ENCODE assay signal across 7 cellular contexts in genomic region chr5:74869414-74869813, GRCh38. TPM values are rescaled to one million over a fixed set of nuclear protein-coding genes. Genes with fewer than 3 reads are reported as not detected.
DNase-seq lines count a peak whose midpoint lies in the region; ATAC-seq, FAIRE-seq and TF ChIP-seq lines count a peak whose summit lies in the region.
"Not testable (repeated sequence)": the region's sequence is repeated elsewhere in the genome, so short reads cannot be mapped to it uniquely, and the experiment has no call there.

No MANE protein-coding gene starts in this region.

- H2BK120ac ChIP-seq in trophoblast cell (ENCODE audit: insufficient read depth, low read length, poor library complexity), result peak overlapping the region; percentile 99

- H3K9me3 Mint-ChIP-seq in GM23338, natural killer cell: not testable (repeated sequence)

- H3K79me1 ChIP-seq in trophoblast cell (ENCODE audit: low read length), result peaks cover 38% of the 10 kb centered on the region

- peaks cover 13% of the 10 kb centered on the region for H3K79me2 ChIP-seq in GM23338 (replicated peaks; ENCODE audit: insufficient read depth)
- peaks cover 12% of the 10 kb centered on the region for H3K79me2 ChIP-seq in Loucy (ENCODE audit: insufficient read depth, low read length)
- H3K79me2 ChIP-seq in GM12878 (ENCODE audit: control insufficient read depth, insufficient read depth, low read length), result not testable (repeated sequence)
- H3K79me2 ChIP-seq in trophoblast cell (ENCODE audit: control insufficient read depth, insufficient read depth, low read length, poor library complexity), result peaks cover 16% of the 10 kb centered on the region

- H4K91ac ChIP-seq in trophoblast cell (ENCODE audit: low read depth, low read length), result peak overlapping the region; percentile 94

- CTCF ChIA-PET in GM12878 (lab: Yijun Ruan, JAX), result not testable (repeated sequence)

- peaks cover 19% of the 10 kb centered on the region for H3K36me3 Mint-ChIP-seq in GM23338 (ENCODE audit: low read depth)
- not testable (repeated sequence) for H3K36me3 Mint-ChIP-seq in T-helper 17 cell (ENCODE audit: low read depth); natural killer cell

- H3K9me2 ChIP-seq in GM23338 (ENCODE audit: insufficient read depth); Loucy (replicated peaks; ENCODE audit: low read depth, low read length): not testable (repeated sequence)

- H3K4me1 Mint-ChIP-seq in GM23338, result peaks cover 35% of the 10 kb centered on the region
- H3K4me1 Mint-ChIP-seq in T-helper 17 cell, result peaks cover 13% of the 10 kb centered on the region
- H3K4me1 Mint-ChIP-seq in natural killer cell, result peaks cover 17 to 19% of the 10 kb centered on the region in 2 donors

- not testable (repeated sequence) for H4K12ac ChIP-seq in trophoblast cell (ENCODE audit: low read depth, low read length)

- H2AFZ ChIP-seq in GM23338; Loucy (ENCODE audit: low read length); GM12878 (ENCODE audit: control insufficient read depth, low read depth, low read length); trophoblast cell (ENCODE audit: insufficient read depth, low read length, poor library complexity): not testable (repeated sequence)

- not testable (repeated sequence) for DNase-seq in GM23338 (ENCODE audit: low spot score); T-helper 17 cell; GM12878 (ENCODE audit: low read depth, low spot score); natural killer cell; trophoblast cell
- peak in 1 of 2 donors; percentile 70 for DNase-seq in foreskin keratinocyte

- not testable (repeated sequence) for TF ChIP-seq CTCF in GM23338 (conservative IDR thresholded peaks at IDR 0.05; ENCODE audit: low read depth in 2 of 2); Loucy (conservative IDR thresholded peaks at IDR 0.05; ENCODE audit: low read length); GM12878 (IDR thresholded peaks at IDR 0.05 in 2 of 3, conservative IDR thresholded peaks at IDR 0.05 in 1 of 3; ENCODE audit: control insufficient read depth in 2 of 3, extremely low read depth in 1 of 3, insufficient read depth in 1 of 3, low read depth in 3 of 3, low read length in 3 of 3); foreskin keratinocyte (conservative IDR thresholded peaks at IDR 0.05); natural killer cell (IDR thresholded peaks at IDR 0.05)

- POLR2A ChIA-PET in GM12878 (lab: Charles Lee), result not testable (repeated sequence)

- H3K4me2 ChIP-seq in GM23338; GM12878 (ENCODE audit: control insufficient read depth, insufficient read depth); trophoblast cell (ENCODE audit: low read length): not testable (repeated sequence)
- H3K4me2 ChIP-seq in Loucy (ENCODE audit: low read depth, low read length, poor library complexity, severe bottlenecking), result peak overlapping the region; percentile 61

- intact Hi-C loops in GM12878 (cut with micrococcal nuclease; ENCODE audit: unreplicated experiment); natural killer cell (cut with micrococcal nuclease): not testable (repeated sequence)

- H3F3A ChIP-seq in GM23338 (replicated peaks; ENCODE audit: low read depth); Loucy (ENCODE audit: low read depth): not testable (repeated sequence)

- TF ChIP-seq POLR2A in GM12878 (IDR thresholded peaks at IDR 0.05; ENCODE audit: low read depth, low read length), result not testable (repeated sequence)

- peak overlapping the region; percentile 67 for H3K9ac ChIP-seq in Loucy (ENCODE audit: low read depth, low read length, poor library complexity, severe bottlenecking)
- not testable (repeated sequence) for H3K9ac ChIP-seq in GM12878 (ENCODE audit: control insufficient read depth, insufficient read depth, low read length); trophoblast cell (ENCODE audit: low read length)

- not testable (repeated sequence) for TF ChIP-seq EP300 in GM12878 (IDR thresholded peaks at IDR 0.05; ENCODE audit: borderline replicate concordance in 1 of 2, control insufficient read depth in 1 of 2, low read depth in 2 of 2, low read length in 2 of 2)

- peak overlapping the region; percentile 96 for H2BK12ac ChIP-seq in trophoblast cell (ENCODE audit: low read length)

- H3K9me3 ChIP-seq in Loucy (ENCODE audit: insufficient read depth, low read depth, low read length); T-helper 17 cell (ENCODE audit: control insufficient read depth, low read length, poor library complexity, severe bottlenecking); GM12878 (replicated peaks; ENCODE audit: control insufficient read depth, insufficient read depth, low read length); trophoblast cell (ENCODE audit: insufficient read depth, low read depth, low read length): not testable (repeated sequence)

- H3K36me3 ChIP-seq in GM23338 (ENCODE audit: insufficient read depth); Loucy (ENCODE audit: insufficient read depth, low read length); GM12878 (ENCODE audit: control insufficient read depth in 2 of 2, insufficient read depth in 2 of 2, low read length in 1 of 2); trophoblast cell (ENCODE audit: control insufficient read depth in 1 of 2, insufficient read depth in 2 of 2, low read length in 2 of 2): not testable (repeated sequence)

- FAIRE-seq in GM12878 (lab: Jason Lieb, UNC), result not testable (repeated sequence)

- H2AK5ac ChIP-seq in trophoblast cell (ENCODE audit: low read length), result peak overlapping the region; percentile 86

- H3K4me3 Mint-ChIP-seq in GM23338, result not testable (repeated sequence)
- H3K4me3 Mint-ChIP-seq in T-helper 17 cell (peak overlapping the region; percentile 33), natural killer cell (peak overlapping the region; percentile 6)

- RAD21 ChIA-PET in GM12878 (lab: Charles Lee; ENCODE audit: unreplicated experiment), result not testable (repeated sequence)

- not testable (repeated sequence) for H3K27me3 Mint-ChIP-seq in GM23338 (ENCODE audit: insufficient read depth, low read depth, poor library complexity); T-helper 17 cell; natural killer cell (ENCODE audit: low read depth in 2 of 2)

- not testable (repeated sequence) for ATAC-seq in GM23338, T-helper 17 cell, foreskin keratinocyte, natural killer cell
- ATAC-seq in GM12878, result peak; percentile 11; the same call in 2 of the 3 replicates

- peak overlapping the region; percentile 76 for H3K18ac ChIP-seq in trophoblast cell (ENCODE audit: low read length)

- H3K4ac ChIP-seq in trophoblast cell (ENCODE audit: low read depth, low read length), result peak overlapping the region; percentile 74

- H2BK5ac ChIP-seq in trophoblast cell (ENCODE audit: low read depth, low read length, poor library complexity), result peak overlapping the region; percentile 94

- peak overlapping the region; percentile 85 for H3K27ac Mint-ChIP-seq in GM23338
- H3K27ac Mint-ChIP-seq in T-helper 17 cell, natural killer cell: not testable (repeated sequence)

- H3K14ac ChIP-seq in trophoblast cell (ENCODE audit: low read length), result peak overlapping the region; percentile 86

- in situ Hi-C loops in GM12878 (cut with MboI), result not testable (repeated sequence)

- WGBS in GM12878 (ENCODE audit: insufficient coverage, insufficient replicate concordance, low lambda C conversion rate, missing lambda C conversion rate), result 41% methylated on average over 10 of the region's 10 CpGs
- no CpG with 5 or more reads among the region's 10 CpGs for WGBS in trophoblast cell (ENCODE audit: extremely low coverage, insufficient coverage, insufficient read length)

- peak overlapping the region; percentile 80 for H4K8ac ChIP-seq in trophoblast cell (ENCODE audit: low read depth, low read length)

- SMC1A ChIA-PET in GM12878 (lab: Charles Lee; ENCODE audit: uncharacterized antibody, unreplicated experiment), result not testable (repeated sequence)

- H3K4me1 ChIP-seq in GM23338 (ENCODE audit: insufficient read depth) (peaks cover 24% of the 10 kb centered on the region), Loucy (ENCODE audit: insufficient read depth, low read length, poor library complexity, severe bottlenecking) (peaks cover 31% of the 10 kb centered on the region), foreskin keratinocyte (peaks cover 33% of the 10 kb centered on the region)
- not testable (repeated sequence) for H3K4me1 ChIP-seq in GM12878 (ENCODE audit: control insufficient read depth, insufficient read depth, low read length); trophoblast cell (ENCODE audit: control insufficient read depth in 1 of 2, insufficient read depth in 2 of 2, low read length in 2 of 2)

- not testable (repeated sequence) for BruUV-seq in GM12878 (replicated peaks; lab: Mats Ljungman, UMichigan)

- H3K4me3 ChIP-seq in GM23338; GM12878; trophoblast cell (ENCODE audit: low read depth, low read length): not testable (repeated sequence)
- H3K4me3 ChIP-seq in Loucy (ENCODE audit: low read length, poor library complexity, severe bottlenecking), result peak overlapping the region; percentile 57

- not testable (repeated sequence) for H4K20me1 ChIP-seq in GM23338 (replicated peaks; ENCODE audit: insufficient read depth); Loucy (ENCODE audit: insufficient read depth, low read length, poor library complexity, severe bottlenecking); GM12878 (ENCODE audit: control insufficient read depth, insufficient read depth)

- not testable (repeated sequence) for H3K23ac ChIP-seq in trophoblast cell (ENCODE audit: low read length)

- not testable (repeated sequence) for TF ChIP-seq RAD21 in GM12878 (IDR thresholded peaks at IDR 0.05; ENCODE audit: insufficient read depth, low read depth, low read length)

- H3K27ac ChIP-seq in GM23338 (ENCODE audit: low read depth) (0 out of 2 replicates have a peak overlapping the region, but pooled peaks have one; percentile 1), foreskin keratinocyte (peak overlapping the region; percentile 73), trophoblast cell (ENCODE audit: low read depth, low read length) (peak overlapping the region; percentile 64)
- not testable (repeated sequence) for H3K27ac ChIP-seq in GM12878 (ENCODE audit: control insufficient read depth, insufficient read depth)

- H3K27me3 ChIP-seq in GM23338 (ENCODE audit: insufficient read depth); Loucy (ENCODE audit: insufficient read depth, low read length, poor library complexity, severe bottlenecking); GM12878 (replicated peaks in 1 of 2; ENCODE audit: control insufficient read depth in 2 of 2, insufficient read depth in 2 of 2, low read length in 1 of 2); foreskin keratinocyte; trophoblast cell (ENCODE audit: insufficient read depth, low read length): not testable (repeated sequence)

RNA-seq across cellular contexts. Expression of gene FAM169A, which starts 3.2 kb away (rescaled TPM):
- 78.7 and 97.7 TPM in 2 replicates for total RNA-seq in GM23338 (2014; rRNA removed; shearing (Covaris generic))
- 12.2 and 16.9 TPM in 2 replicates for polyA plus RNA-seq in GM23338 (2016; fragmentation: Nextera tagmentation; extraction: Ambion mirVana)
- 10 to 100 TPM in 1 of 2 donors, 1 to 10 TPM in 1; 9.2 to 16.1 TPM for total RNA-seq in T-helper 17 cell
- total RNA-seq in GM12878 (2013; cell fraction: nucleolus; rRNA removed), result 1.3 and 2.4 TPM in 2 replicates
- 4.9 and 6.5 TPM in 2 replicates for total RNA-seq in GM12878 (2014; rRNA removed)
- total RNA-seq in GM12878 (2014; rRNA removed; fragmentation: Illumina TruSeq; extraction: Trizol), result 4.7 and 5.2 TPM in 2 replicates
- total RNA-seq in GM12878 (2021), result 4.1 and 4.5 TPM in 2 replicates
- 0.22 TPM for polyA plus RNA-seq in GM12878 (2011; ENCODE audit: low read depth)
- polyA plus RNA-seq in GM12878 (2011; rRNA removed), result 15.4 and 25.9 TPM in 2 replicates
- polyA plus RNA-seq in GM12878 (2011; cell fraction: cytosol; rRNA removed), result 7.0 and 7.7 TPM in 2 replicates
- 13.1 and 13.9 TPM in 2 replicates for polyA plus RNA-seq in GM12878 (2011; cell fraction: nucleus; rRNA removed)
- 0.38 and 0.93 TPM in 2 replicates for polyA plus RNA-seq in GM12878 (2012)
- 3.4 and 4.6 TPM in 2 replicates for polyA plus RNA-seq in GM12878 (2014; fragmentation: Illumina TruSeq; extraction: Trizol)
- under 1 TPM; 0.37 to 0.46 TPM for polyA plus RNA-seq in GM12878 (2014; fragmentation: Nextera tagmentation; extraction: Ambion mirVana)
- 1.7 and 4.8 TPM in 2 replicates for polyA plus RNA-seq in GM12878 (2014; rRNA removed)
- polyA plus RNA-seq in GM12878 (2016; fragmentation: Nextera tagmentation; extraction: Ambion mirVana), result 1 to 10 TPM; 4.9 to 5.9 TPM
- 22.1 and 31.3 TPM in 2 replicates for polyA minus RNA-seq in GM12878 (2011; rRNA and poly(A)+ RNA removed)
- polyA minus RNA-seq in GM12878 (2011; cell fraction: cytosol; rRNA and poly(A)+ RNA removed), result 8.6 and 11.4 TPM in 2 replicates
- polyA minus RNA-seq in GM12878 (2011; cell fraction: nucleus; rRNA and poly(A)+ RNA removed), result 14.6 and 22.4 TPM in 2 replicates
- 22.9 and 25.1 TPM in 2 replicates for total RNA-seq in foreskin keratinocyte
- polyA plus RNA-seq in foreskin keratinocyte, result 4.1 and 5.2 TPM in 2 replicates
- total RNA-seq in natural killer cell, result 10 to 100 TPM; 28.0 to 32.6 (median 28.6) TPM
- polyA plus RNA-seq in trophoblast cell (2013), result 22.4 and 22.6 TPM in 2 replicates
